Comparison of ENCODE assay signal across 16 cellular contexts in the genomic region with DNA sequence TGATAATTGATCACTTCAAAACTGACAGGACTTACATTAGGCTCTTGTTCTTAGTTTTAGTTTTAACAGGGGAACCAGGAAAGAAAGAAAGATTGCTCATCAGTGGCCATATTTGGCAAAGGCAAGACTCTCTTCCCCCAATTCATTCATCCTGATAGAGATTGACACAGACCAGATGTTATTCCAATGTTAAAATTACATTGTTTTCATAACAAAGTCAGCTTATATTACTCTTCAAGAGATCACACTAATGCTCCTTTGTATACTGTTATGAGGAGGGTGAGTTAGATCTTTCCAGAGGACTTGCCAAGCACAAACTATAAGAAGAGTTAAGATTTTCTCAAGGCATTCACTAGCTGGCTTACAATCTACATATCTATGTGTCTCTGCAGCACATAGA.
"Had no signal": no experiment of that assay in that cellular context is flagged by ENCODE, and none has a peak within 500 bp of the region (broad histone marks: within the 10 kb centered on the region; RNA-seq: fewer than 3 reads in every experiment).

No MANE protein-coding gene starts in this region.

- DNase-seq: activated CD4-positive, alpha-beta memory T cell treated with anti-CD3 and anti-CD28 coated beads for 36 hours; activated CD4-positive, alpha-beta T cell treated with anti-CD3 and anti-CD28 coated beads for 1 hour; activated naive CD8-positive, alpha-beta T cell treated with anti-CD3 and anti-CD28 coated beads, Interleukin-2, amount 50 U/mL, for 24 hours; central memory CD4-positive, alpha-beta T cell; effector CD8-positive, alpha-beta T cell; gastrocnemius medialis; heart right ventricle; islet precursor cell; left lung; nephron progenitor cell; psoas muscle; right lobe of liver; stimulated activated naive CD4-positive, alpha-beta T cell; T-helper 9 cell had no signal

- ATAC-seq: activated naive CD8-positive, alpha-beta T cell treated with anti-CD3 and anti-CD28 coated beads, Interleukin-2, amount 50 U/mL, for 24 hours; gastrocnemius medialis; heart right ventricle; left lung; psoas muscle; right lobe of liver had no signal

- H3K4me3 ChIP-seq: coronary artery, gastrocnemius medialis, heart right ventricle, left lung, psoas muscle, right lobe of liver had no signal

- H3K4me3 Mint-ChIP-seq: activated CD4-positive, alpha-beta memory T cell treated with anti-CD3 and anti-CD28 coated beads for 36 hours; activated naive CD8-positive, alpha-beta T cell treated with anti-CD3 and anti-CD28 coated beads, Interleukin-2, amount 50 U/mL, for 24 hours; nephron progenitor cell; type B pancreatic cell had no signal

- H3K36me3 Mint-ChIP-seq: activated CD4-positive, alpha-beta memory T cell treated with anti-CD3 and anti-CD28 coated beads for 36 hours had no signal

- H3K9me3 Mint-ChIP-seq: activated CD4-positive, alpha-beta memory T cell treated with anti-CD3 and anti-CD28 coated beads for 36 hours; activated naive CD8-positive, alpha-beta T cell treated with anti-CD3 and anti-CD28 coated beads, Interleukin-2, amount 50 U/mL, for 24 hours; nephron progenitor cell; type B pancreatic cell had no signal

- H3K4me1 Mint-ChIP-seq: activated naive CD8-positive, alpha-beta T cell treated with anti-CD3 and anti-CD28 coated beads, Interleukin-2, amount 50 U/mL, for 24 hours; nephron progenitor cell had no signal

- H3K27me3 Mint-ChIP-seq: activated CD4-positive, alpha-beta memory T cell treated with anti-CD3 and anti-CD28 coated beads for 36 hours; activated naive CD8-positive, alpha-beta T cell treated with anti-CD3 and anti-CD28 coated beads, Interleukin-2, amount 50 U/mL, for 24 hours had no signal

- H3K27ac Mint-ChIP-seq: activated CD4-positive, alpha-beta memory T cell treated with anti-CD3 and anti-CD28 coated beads for 36 hours; activated naive CD8-positive, alpha-beta T cell treated with anti-CD3 and anti-CD28 coated beads, Interleukin-2, amount 50 U/mL, for 24 hours; nephron progenitor cell; type B pancreatic cell had no signal
